ENCODE assay signal across 2 cellular contexts in genomic region chr21:38306833-38307232, GRCh38.
TF ChIP-seq lines count a peak whose summit lies in the region.

No MANE protein-coding gene starts in this region.

TF ChIP-seq in SK-N-SH, 30 proteins besides CTCF, POLR2A, EP300 and RAD21:
- no peak for TF ChIP-seq JUND (IDR thresholded peaks at IDR 0.05)
- no peak for TF ChIP-seq GABPA (IDR thresholded peaks at IDR 0.05; ENCODE audit: low read depth)
- TF ChIP-seq TAF1 (IDR thresholded peaks at IDR 0.05; ENCODE audit: borderline replicate concordance, low read depth, low read length) = no peak
- 0 out of 2 replicates have a peak, but pooled peaks have one; percentile 5 for TF ChIP-seq PBX3 (IDR thresholded peaks at IDR 0.05)
- no peak for TF ChIP-seq FOXM1 (IDR thresholded peaks at IDR 0.05; ENCODE audit: low read depth)

TF ChIP-seq in HepG2, 621 proteins besides CTCF, POLR2A, EP300 and RAD21:
- TF ChIP-seq NFIC (IDR thresholded peaks at IDR 0.05; ENCODE audit: low read length) (no peak), ZNF333 (CRISPR knock-in tag; IDR thresholded peaks at IDR 0.05; ENCODE audit: borderline replicate concordance) (no peak), SRSF9 (IDR thresholded peaks at IDR 0.05; ENCODE audit: borderline replicate concordance, insufficient read depth, low read depth, low read length, poor library complexity, severe bottlenecking) (no peak), ZFP36 (IDR thresholded peaks at IDR 0.05; ENCODE audit: borderline replicate concordance, low read depth, low read length, partially characterized antibody) (no peak), ATAD3A (CRISPR knock-in tag; IDR thresholded peaks at IDR 0.05) (no peak), ZNF335 (CRISPR knock-in tag; IDR thresholded peaks at IDR 0.05) (no peak), REPIN1 (CRISPR knock-in tag; IDR thresholded peaks at IDR 0.05; ENCODE audit: borderline replicate concordance, low read depth) (no peak), ARNT (IDR thresholded peaks at IDR 0.05) (no peak), ZNF546 (CRISPR knock-in tag; conservative IDR thresholded peaks at IDR 0.05) (no peak), ZNF737 (CRISPR knock-in tag; IDR thresholded peaks at IDR 0.05; ENCODE audit: borderline replicate concordance) (no peak), ZSCAN31 (CRISPR knock-in tag; IDR thresholded peaks at IDR 0.05; ENCODE audit: low read depth) (no peak), ZFP41 (CRISPR knock-in tag; IDR thresholded peaks at IDR 0.05; ENCODE audit: borderline replicate concordance) (no peak), AHDC1 (CRISPR knock-in tag; IDR thresholded peaks at IDR 0.05; ENCODE audit: borderline replicate concordance) (no peak), TBP (CRISPR knock-in tag; IDR thresholded peaks at IDR 0.05) (no peak)
- TF ChIP-seq, protein P1, sequence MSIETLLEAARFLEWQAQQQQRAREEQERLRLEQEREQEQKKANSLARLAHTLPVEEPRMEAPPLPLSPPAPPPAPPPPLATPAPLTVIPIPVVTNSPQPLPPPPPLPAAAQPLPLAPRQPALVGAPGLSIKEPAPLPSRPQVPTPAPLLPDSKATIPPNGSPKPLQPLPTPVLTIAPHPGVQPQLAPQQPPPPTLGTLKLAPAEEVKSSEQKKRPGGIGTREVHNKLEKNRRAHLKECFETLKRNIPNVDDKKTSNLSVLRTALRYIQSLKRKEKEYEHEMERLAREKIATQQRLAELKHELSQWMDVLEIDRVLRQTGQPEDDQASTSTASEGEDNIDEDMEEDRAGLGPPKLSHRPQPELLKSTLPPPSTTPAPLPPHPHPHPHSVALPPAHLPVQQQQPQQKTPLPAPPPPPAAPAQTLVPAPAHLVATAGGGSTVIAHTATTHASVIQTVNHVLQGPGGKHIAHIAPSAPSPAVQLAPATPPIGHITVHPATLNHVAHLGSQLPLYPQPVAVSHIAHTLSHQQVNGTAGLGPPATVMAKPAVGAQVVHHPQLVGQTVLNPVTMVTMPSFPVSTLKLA (IDR thresholded peaks at IDR 0.05) = no peak
- TF ChIP-seq, protein P2, sequence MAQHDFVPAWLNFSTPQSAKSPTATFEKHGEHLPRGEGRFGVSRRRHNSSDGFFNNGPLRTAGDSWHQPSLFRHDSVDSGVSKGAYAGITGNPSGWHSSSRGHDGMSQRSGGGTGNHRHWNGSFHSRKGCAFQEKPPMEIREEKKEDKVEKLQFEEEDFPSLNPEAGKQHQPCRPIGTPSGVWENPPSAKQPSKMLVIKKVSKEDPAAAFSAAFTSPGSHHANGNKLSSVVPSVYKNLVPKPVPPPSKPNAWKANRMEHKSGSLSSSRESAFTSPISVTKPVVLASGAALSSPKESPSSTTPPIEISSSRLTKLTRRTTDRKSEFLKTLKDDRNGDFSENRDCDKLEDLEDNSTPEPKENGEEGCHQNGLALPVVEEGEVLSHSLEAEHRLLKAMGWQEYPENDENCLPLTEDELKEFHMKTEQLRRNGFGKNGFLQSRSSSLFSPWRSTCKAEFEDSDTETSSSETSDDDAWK (CRISPR knock-in tag; IDR thresholded peaks at IDR 0.05) = no peak
